ENCODE assay signal across 8 cellular contexts in genomic region chr11:67415501-67416304, GRCh38. TPM values are rescaled to one million over a fixed set of nuclear protein-coding genes. Genes with fewer than 3 reads are reported as not detected.
DNase-seq lines count a peak whose midpoint lies in the region; ATAC-seq and TF ChIP-seq lines count a peak whose summit lies in the region.

A gene with protein sequence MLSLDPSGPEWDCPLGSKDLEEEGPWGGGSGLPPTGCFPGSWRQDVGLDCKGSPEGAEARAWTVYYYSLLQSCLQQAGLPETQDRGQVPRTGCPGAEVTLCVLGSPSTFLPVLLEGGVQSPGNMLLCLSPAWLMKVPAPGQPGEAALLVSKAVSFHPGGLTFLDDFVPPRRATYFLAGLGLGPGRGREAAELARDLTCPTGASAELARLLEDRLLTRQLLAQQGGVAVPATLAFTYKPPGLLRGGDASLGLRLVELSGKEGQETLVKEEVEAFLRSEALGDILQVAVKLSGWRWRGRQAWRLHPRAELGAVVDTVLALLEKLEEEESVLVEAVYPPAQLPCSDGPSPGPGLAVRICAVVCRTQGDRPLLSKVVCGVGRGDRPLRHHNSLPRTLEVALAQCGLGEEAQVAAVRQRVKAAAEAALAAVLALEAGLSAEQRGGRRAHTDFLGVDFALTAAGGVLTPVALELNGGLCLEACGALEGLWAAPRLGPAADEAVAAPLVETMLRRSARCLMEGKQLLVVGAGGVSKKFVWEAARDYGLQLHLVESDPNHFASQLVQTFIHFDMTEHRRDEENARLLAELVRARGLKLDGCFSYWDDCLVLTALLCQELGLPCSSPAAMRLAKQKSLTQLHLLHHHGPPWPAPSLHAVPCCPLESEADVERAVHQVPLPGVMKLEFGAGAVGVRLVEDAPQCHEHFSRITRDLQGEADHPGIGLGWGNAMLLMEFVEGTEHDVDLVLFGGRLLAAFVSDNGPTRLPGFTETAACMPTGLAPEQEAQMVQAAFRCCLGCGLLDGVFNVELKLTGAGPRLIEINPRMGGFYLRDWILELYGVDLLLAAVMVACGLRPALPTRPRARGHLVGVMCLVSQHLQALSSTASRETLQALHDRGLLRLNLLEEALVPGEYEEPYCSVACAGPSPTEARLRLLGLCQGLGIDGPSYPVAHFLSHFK (plus strand): TSS chr11:67415678. CDS start chr11:67416200, 522 bp downstream.

- H3K9me3 ChIP-seq in HEK293 (ENCODE audit: control insufficient read depth, insufficient read depth, low read depth, low read length): no peaks in the 10 kb centered on the region
- no peaks in the 10 kb centered on the region for H3K9me3 ChIP-seq in right cardiac atrium (ENCODE audit: control insufficient read depth, low read length)

- TF ChIP-seq CTCF in HEK293 (tag by site-specific recombination; IDR thresholded peaks at IDR 0.05): no peak
- TF ChIP-seq CTCF in GM13976 (IDR thresholded peaks at IDR 0.05; ENCODE audit: borderline replicate concordance, control extremely low read depth, extremely low read depth, insufficient read depth, missing control alignments): no peak

- in situ Hi-C loops in GM13976 (cut with MboI; ENCODE audit: low sequenced_read_pairs, unreplicated experiment) (no loop called here), G401 (cut with HindIII; ENCODE audit: low sequenced_read_pairs) (no loop called here)

- peak within 1 kb of the TSS; percentile 68 for H3K4me3 Mint-ChIP-seq in activated T-cell treated with anti-CD3 and anti-CD28 coated beads, Interleukin-2, amount 50 U/mL, for 24 hours
- no peak within 1 kb of the TSS for H3K4me3 Mint-ChIP-seq in activated T-helper 1 cell treated with anti-CD3 and anti-CD28 coated beads, Interleukin-12 subunit alpha, Interleukin-12 subunit beta, Interleukin-2, Interleukin-4 antibody, amounts not matched to agents 30 ng/mL and 10 ng/mL and 1 ng/mL, durations not matched to agents 14 hours and 24 hours and 36 hours

- H3K27ac Mint-ChIP-seq in activated T-cell treated with anti-CD3 and anti-CD28 coated beads, Interleukin-2, amount 50 U/mL, for 24 hours: peak within 1 kb of the TSS; percentile 80
- no peak within 1 kb of the TSS for H3K27ac Mint-ChIP-seq in activated T-helper 1 cell treated with anti-CD3 and anti-CD28 coated beads, Interleukin-12 subunit alpha, Interleukin-12 subunit beta, Interleukin-2, Interleukin-4 antibody, amounts not matched to agents 30 ng/mL and 10 ng/mL and 1 ng/mL, durations not matched to agents 14 hours and 24 hours and 36 hours

- no peaks in the 10 kb centered on the region for H3K9me3 Mint-ChIP-seq in activated T-cell treated with anti-CD3 and anti-CD28 coated beads, Interleukin-2, amount 50 U/mL, for 24 hours
- no peaks in the 10 kb centered on the region for H3K9me3 Mint-ChIP-seq in activated T-helper 1 cell treated with anti-CD3 and anti-CD28 coated beads, Interleukin-12 subunit alpha, Interleukin-12 subunit beta, Interleukin-2, Interleukin-4 antibody, amounts not matched to agents 30 ng/mL and 10 ng/mL and 1 ng/mL, durations not matched to agents 14 hours and 24 hours and 36 hours

- intact Hi-C loops in right cardiac atrium (cut with DNase I): loop anchor here in 1 of 4 donors (10.0 kb wide), 1 partner anchor 49 kb away; the partner anchor contains the start of gene TMEM134
- intact Hi-C loops in activated T-helper 1 cell treated with anti-CD3 and anti-CD28 coated beads, Interleukin-12 subunit alpha, Interleukin-12 subunit beta, Interleukin-2, Interleukin-4 antibody, amounts not matched to agents 30 ng/mL and 10 ng/mL and 1 ng/mL, durations not matched to agents 14 hours and 24 hours and 36 hours (cut with micrococcal nuclease): no loop called here

- ATAC-seq in right cardiac atrium: no peak

- no peaks in the 10 kb centered on the region for H3K27me3 Mint-ChIP-seq in activated T-cell treated with anti-CD3 and anti-CD28 coated beads, Interleukin-2, amount 50 U/mL, for 24 hours
- H3K27me3 Mint-ChIP-seq in activated T-helper 1 cell treated with anti-CD3 and anti-CD28 coated beads, Interleukin-12 subunit alpha, Interleukin-12 subunit beta, Interleukin-2, Interleukin-4 antibody, amounts not matched to agents 30 ng/mL and 10 ng/mL and 1 ng/mL, durations not matched to agents 14 hours and 24 hours and 36 hours (ENCODE audit: insufficient read depth): peaks cover 20% of the 10 kb centered on the region

- peaks cover under 1% of the 10 kb centered on the region for H3K36me3 Mint-ChIP-seq in activated T-cell treated with anti-CD3 and anti-CD28 coated beads, Interleukin-2, amount 50 U/mL, for 24 hours (ENCODE audit: low read depth)
- H3K36me3 Mint-ChIP-seq in activated T-helper 1 cell treated with anti-CD3 and anti-CD28 coated beads, Interleukin-12 subunit alpha, Interleukin-12 subunit beta, Interleukin-2, Interleukin-4 antibody, amounts not matched to agents 30 ng/mL and 10 ng/mL and 1 ng/mL, durations not matched to agents 14 hours and 24 hours and 36 hours (ENCODE audit: low read depth): peaks cover 3% of the 10 kb centered on the region

- CTCF ChIA-PET in HEK293 (lab: Yijun Ruan, JAX): no interaction called here

- H3K4me3 ChIP-seq in HEK293 (ENCODE audit: low read depth, low read length): peak within 1 kb of the TSS; percentile 9; the same call in 1 of the 2 replicates
- peak within 1 kb of the TSS; percentile 18 for H3K4me3 ChIP-seq in right cardiac atrium (ENCODE audit: low read length)
- peak within 1 kb of the TSS in 5 of 7 experiments; percentile 6 to 42 (median 24) for H3K4me3 ChIP-seq in skin epidermis

- H3K4me1 Mint-ChIP-seq in activated T-cell treated with anti-CD3 and anti-CD28 coated beads, Interleukin-2, amount 50 U/mL, for 24 hours (ENCODE audit: low read depth): peaks cover 74% of the 10 kb centered on the region
- H3K4me1 Mint-ChIP-seq in activated T-helper 1 cell treated with anti-CD3 and anti-CD28 coated beads, Interleukin-12 subunit alpha, Interleukin-12 subunit beta, Interleukin-2, Interleukin-4 antibody, amounts not matched to agents 30 ng/mL and 10 ng/mL and 1 ng/mL, durations not matched to agents 14 hours and 24 hours and 36 hours (ENCODE audit: low read depth): peaks cover 31% of the 10 kb centered on the region

- H3K27ac ChIP-seq in HEK293 (ENCODE audit: extremely low read depth, low read depth, low read length) (no peak within 1 kb of the TSS), right cardiac atrium (ENCODE audit: low read length) (peak within 1 kb of the TSS; percentile 18), skin epidermis (peak within 1 kb of the TSS in 17 of 21 experiments; percentile 5 to 95 (median 62))

- H3K36me3 ChIP-seq in HEK293 (ENCODE audit: control insufficient read depth in 2 of 2, insufficient read depth in 1 of 2, low read length in 2 of 2): no peaks in the 10 kb centered on the region

- no peaks in the 10 kb centered on the region; the same call in 1 of the 2 replicates for H3K4me1 ChIP-seq in HEK293 (ENCODE audit: control insufficient read depth, insufficient read depth, low read length)
- H3K4me1 ChIP-seq in right cardiac atrium (ENCODE audit: control insufficient read depth, insufficient read depth, low read length): peaks cover 8% of the 10 kb centered on the region

- no peaks in the 10 kb centered on the region for H3K27me3 ChIP-seq in right cardiac atrium (ENCODE audit: control insufficient read depth, insufficient read depth)

- DNase-seq in activated T-cell treated with anti-CD3 and anti-CD28 coated beads, Interleukin-2, amount 50 U/mL, for 24 hours: peak; percentile 51
- peak in 2 of 3 donors; percentile 70 to 71 for DNase-seq in right cardiac atrium
- no peak for DNase-seq in GM13976 (ENCODE audit: low spot score)
- no peak for DNase-seq in effector CD8-positive, alpha-beta T cell (lab: John Stamatoyannopoulos, UW)
- no peak for DNase-seq in activated T-helper 1 cell treated with anti-CD3 and anti-CD28 coated beads, Interleukin-12 subunit alpha, Interleukin-12 subunit beta, Interleukin-2, Interleukin-4 antibody, amounts not matched to agents 30 ng/mL and 10 ng/mL and 1 ng/mL, durations not matched to agents 14 hours and 24 hours and 36 hours (ENCODE audit: low spot score)
- DNase-seq in G401 (ENCODE audit: low spot score): no peak

- POLR2A ChIA-PET in HEK293 (lab: Yijun Ruan, JAX): no interaction called here

- WGBS in right cardiac atrium: 6% methylated on average over 66 of the region's 67 CpGs

TF ChIP-seq in HEK293, 187 proteins besides CTCF, POLR2A, EP300 and RAD21:
- TF ChIP-seq ZNF404 (tag by site-specific recombination; IDR thresholded peaks at IDR 0.05) (no peak), EGR2 (tag by site-specific recombination; IDR thresholded peaks at IDR 0.05; ENCODE audit: low read depth) (peak; percentile 69), ZFHX2 (tag by site-specific recombination; conservative IDR thresholded peaks at IDR 0.05) (peak; percentile 75)
- TF ChIP-seq, protein P1, sequence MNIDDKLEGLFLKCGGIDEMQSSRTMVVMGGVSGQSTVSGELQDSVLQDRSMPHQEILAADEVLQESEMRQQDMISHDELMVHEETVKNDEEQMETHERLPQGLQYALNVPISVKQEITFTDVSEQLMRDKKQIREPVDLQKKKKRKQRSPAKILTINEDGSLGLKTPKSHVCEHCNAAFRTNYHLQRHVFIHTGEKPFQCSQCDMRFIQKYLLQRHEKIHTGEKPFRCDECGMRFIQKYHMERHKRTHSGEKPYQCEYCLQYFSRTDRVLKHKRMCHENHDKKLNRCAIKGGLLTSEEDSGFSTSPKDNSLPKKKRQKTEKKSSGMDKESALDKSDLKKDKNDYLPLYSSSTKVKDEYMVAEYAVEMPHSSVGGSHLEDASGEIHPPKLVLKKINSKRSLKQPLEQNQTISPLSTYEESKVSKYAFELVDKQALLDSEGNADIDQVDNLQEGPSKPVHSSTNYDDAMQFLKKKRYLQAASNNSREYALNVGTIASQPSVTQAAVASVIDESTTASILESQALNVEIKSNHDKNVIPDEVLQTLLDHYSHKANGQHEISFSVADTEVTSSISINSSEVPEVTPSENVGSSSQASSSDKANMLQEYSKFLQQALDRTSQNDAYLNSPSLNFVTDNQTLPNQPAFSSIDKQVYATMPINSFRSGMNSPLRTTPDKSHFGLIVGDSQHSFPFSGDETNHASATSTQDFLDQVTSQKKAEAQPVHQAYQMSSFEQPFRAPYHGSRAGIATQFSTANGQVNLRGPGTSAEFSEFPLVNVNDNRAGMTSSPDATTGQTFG (tag by site-specific recombination; IDR thresholded peaks at IDR 0.05; ENCODE audit: borderline replicate concordance): no peak
TF ChIP-seq in HEK293: peak in this region for 2.

RNA-seq across cellular contexts. Expression of the gene that starts here (rescaled TPM):
- total RNA-seq in right cardiac atrium: 10 to 100 TPM in 2 of 4 donors, 1 to 10 TPM in 2; 5.1 to 23.6 (median 9.3) TPM
- polyA plus RNA-seq in right cardiac atrium: 5.2 TPM
- total RNA-seq in activated T-helper 1 cell treated with anti-CD3 and anti-CD28 coated beads, Interleukin-12 subunit alpha, Interleukin-12 subunit beta, Interleukin-2, Interleukin-4 antibody, amounts not matched to agents 30 ng/mL and 10 ng/mL and 1 ng/mL, durations not matched to agents 14 hours and 24 hours and 36 hours: 0.62 and 0.81 TPM in 2 replicates
- total RNA-seq in G401 (2014; rRNA removed; shearing (Covaris generic)): not detected in 2 replicates

Comparison
In these comparisons a context has a peak if more than half of its experiments do, and no peak if none do; other contexts are left out.
1. DNase-seq: peak in activated T-cell treated with anti-CD3 and anti-CD28 coated beads, Interleukin-2, amount 50 U/mL, for 24 hours (single experiment) and right cardiac atrium (2 of 3); none in GM13976 (single experiment), effector CD8-positive, alpha-beta T cell (single experiment), activated T-helper 1 cell treated with anti-CD3 and anti-CD28 coated beads, Interleukin-12 subunit alpha, Interleukin-12 subunit beta, Interleukin-2, Interleukin-4 antibody, amounts not matched to agents 30 ng/mL and 10 ng/mL and 1 ng/mL, durations not matched to agents 14 hours and 24 hours and 36 hours (single experiment) and G401 (single experiment).
2. Peak in every context shown above with its lines, with median percentiles within 50 percentile points of each other: H3K4me3 ChIP-seq.